8 cellular contexts compared by ENCODE assay signal in the genomic region with DNA sequence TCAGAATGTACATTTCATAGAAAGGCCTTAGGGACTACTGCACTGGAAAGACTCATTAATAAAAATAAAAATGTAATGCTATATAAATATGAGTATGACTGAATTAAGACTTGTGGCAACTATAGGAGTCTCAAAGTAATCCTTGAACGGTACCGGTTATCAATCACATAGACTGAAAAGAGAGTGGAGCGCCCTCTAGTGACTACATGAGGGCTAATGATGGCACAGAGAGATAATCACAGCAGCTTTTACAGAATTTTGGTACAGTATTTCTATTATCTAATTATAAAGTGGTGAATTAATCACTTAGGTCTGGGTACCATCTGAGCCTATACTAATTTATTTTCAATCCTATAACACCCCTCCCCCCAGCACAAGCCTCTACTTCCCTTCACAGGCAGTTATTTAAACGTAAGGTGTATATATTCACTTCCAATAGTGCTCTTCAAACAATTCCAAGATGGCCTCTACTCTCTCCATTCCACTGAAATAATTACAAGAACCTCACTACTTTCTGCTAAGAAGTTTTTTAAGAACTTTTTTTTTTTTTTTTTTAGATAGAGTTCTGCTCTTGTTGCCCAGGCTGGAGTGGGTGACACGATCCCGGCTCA. TPM values are rescaled to one million over a fixed set of nuclear protein-coding genes. Genes with fewer than 3 reads are reported as not detected.
DNase-seq lines count a peak whose midpoint lies in the region; ATAC-seq and TF ChIP-seq lines count a peak whose summit lies in the region.

No MANE protein-coding gene starts in this region.

- H3K36me3 ChIP-seq in CD8-positive, alpha-beta T cell (ENCODE audit: insufficient read depth, low read length): peaks cover 3% of the 10 kb centered on the region
- peaks cover 4% of the 10 kb centered on the region for H3K36me3 ChIP-seq in smooth muscle cell (ENCODE audit: low read depth)

- H3K9me3 Mint-ChIP-seq in CD8-positive, alpha-beta T cell: no peaks in the 10 kb centered on the region
- H3K9me3 Mint-ChIP-seq in activated naive CD8-positive, alpha-beta T cell treated with anti-CD3 and anti-CD28 coated beads for 36 hours: no peaks in the 10 kb centered on the region

- H3K4me1 Mint-ChIP-seq in CD8-positive, alpha-beta T cell (ENCODE audit: low read depth): peaks cover 22% of the 10 kb centered on the region
- peaks cover 21% of the 10 kb centered on the region for H3K4me1 Mint-ChIP-seq in activated naive CD8-positive, alpha-beta T cell treated with anti-CD3 and anti-CD28 coated beads for 36 hours

- no peak overlapping the region for H3K4me2 ChIP-seq in smooth muscle cell

- ATAC-seq in CD8-positive, alpha-beta T cell: peak; percentile 79
- ATAC-seq in left cardiac atrium: peak; percentile 60 to 63
- ATAC-seq in GM21515 (IDR thresholded peaks at IDR 0.05; ENCODE audit: unreplicated experiment): no peak
- no peak for ATAC-seq in HG03439 (IDR thresholded peaks at IDR 0.05; ENCODE audit: unreplicated experiment)

- peaks cover 92% of the 10 kb centered on the region for H4K20me1 ChIP-seq in smooth muscle cell (ENCODE audit: low read depth)

- POLR2A ChIA-PET in CD8-positive, alpha-beta T cell (lab: Charles Lee): no interaction called here

- no peak overlapping the region for H3K27ac Mint-ChIP-seq in CD8-positive, alpha-beta T cell
- peak overlapping the region; percentile 20 for H3K27ac Mint-ChIP-seq in activated naive CD8-positive, alpha-beta T cell treated with anti-CD3 and anti-CD28 coated beads for 36 hours

- no peaks in the 10 kb centered on the region for H3F3A ChIP-seq in smooth muscle cell (ENCODE audit: low read depth)

- H2AFZ ChIP-seq in smooth muscle cell (ENCODE audit: low read depth): no peak overlapping the region

- peak in 6 of 7 experiments; percentile 23 to 63 (median 50) for DNase-seq in CD8-positive, alpha-beta T cell
- peak; percentile 35 for DNase-seq in HPDE6-E6E7 (ENCODE audit: extremely low spot score)
- peak; percentile 29 for DNase-seq in RPMI7951 (ENCODE audit: low read depth)
- peak; percentile 23 for DNase-seq in activated naive CD8-positive, alpha-beta T cell treated with anti-CD3 and anti-CD28 coated beads for 36 hours
- DNase-seq in left cardiac atrium: peak; percentile 32
- no peak for DNase-seq in smooth muscle cell (lab: John Stamatoyannopoulos, UW; ENCODE audit: unreplicated experiment)

- H3K27me3 Mint-ChIP-seq in CD8-positive, alpha-beta T cell (ENCODE audit: low read depth): no peaks in the 10 kb centered on the region
- H3K27me3 Mint-ChIP-seq in activated naive CD8-positive, alpha-beta T cell treated with anti-CD3 and anti-CD28 coated beads for 36 hours: no peaks in the 10 kb centered on the region

- TF ChIP-seq CTCF in CD8-positive, alpha-beta T cell (IDR thresholded peaks at IDR 0.05): peak; percentile 80
- peak; percentile 65 for TF ChIP-seq CTCF in smooth muscle cell (IDR thresholded peaks at IDR 0.05; ENCODE audit: borderline replicate concordance, insufficient read depth, poor library complexity, severe bottlenecking)

- no peak overlapping the region for H3K4me3 Mint-ChIP-seq in CD8-positive, alpha-beta T cell
- H3K4me3 Mint-ChIP-seq in activated naive CD8-positive, alpha-beta T cell treated with anti-CD3 and anti-CD28 coated beads for 36 hours: no peak overlapping the region

- H3K27ac ChIP-seq in CD8-positive, alpha-beta T cell (ENCODE audit: low read depth, low read length): no peak overlapping the region
- H3K27ac ChIP-seq in smooth muscle cell (ENCODE audit: low read depth): no peak overlapping the region

- peaks cover 6% of the 10 kb centered on the region for H3K4me1 ChIP-seq in CD8-positive, alpha-beta T cell (ENCODE audit: insufficient read depth, low read length)
- no peaks in the 10 kb centered on the region for H3K4me1 ChIP-seq in smooth muscle cell (ENCODE audit: low read depth)

- CTCF ChIA-PET in CD8-positive, alpha-beta T cell (lab: Charles Lee): interaction anchor here (0.6 to 3.9 kb wide), 15 partner anchors 11 to 1992 kb away, joined by 3 to 28 read pairs (median 3); no protein-coding TSS in a partner anchor

- H3K27me3 ChIP-seq in CD8-positive, alpha-beta T cell (ENCODE audit: insufficient read depth, low read length): no peaks in the 10 kb centered on the region
- no peaks in the 10 kb centered on the region for H3K27me3 ChIP-seq in smooth muscle cell (ENCODE audit: low read depth)

- 55% methylated on average over 6 of the region's 6 CpGs for WGBS in smooth muscle cell (ENCODE audit: low lambda C conversion rate)

- intact Hi-C loops in CD8-positive, alpha-beta T cell (cut with DNase I, micrococcal nuclease): loop anchor here (1.0 to 5.0 kb wide), 5 partner anchors 62 to 109 kb away; a partner anchor contains a TSS
- intact Hi-C loops in left cardiac atrium (cut with DNase I): loop anchor here in 1 of 2 donors (5.0 kb wide), 1 partner anchor 87 kb away; no protein-coding TSS in a partner anchor

- peaks cover 50% of the 10 kb centered on the region for H3K36me3 Mint-ChIP-seq in CD8-positive, alpha-beta T cell
- peaks cover 15% of the 10 kb centered on the region for H3K36me3 Mint-ChIP-seq in activated naive CD8-positive, alpha-beta T cell treated with anti-CD3 and anti-CD28 coated beads for 36 hours

- no peaks in the 10 kb centered on the region for H3K9me3 ChIP-seq in CD8-positive, alpha-beta T cell (ENCODE audit: low read length)
- H3K9me3 ChIP-seq in smooth muscle cell (replicated peaks; ENCODE audit: low read depth): no peaks in the 10 kb centered on the region

- peaks cover 41% of the 10 kb centered on the region for H3K79me2 ChIP-seq in smooth muscle cell (ENCODE audit: low read depth)

- no peak overlapping the region for H3K9ac ChIP-seq in smooth muscle cell (ENCODE audit: low read depth)

- no peak overlapping the region for H3K4me3 ChIP-seq in CD8-positive, alpha-beta T cell (ENCODE audit: low read depth, low read length)
- H3K4me3 ChIP-seq in smooth muscle cell: no peak overlapping the region

RNA-seq across cellular contexts. Expression of a gene that starts 40.7 kb away (rescaled TPM):
- total RNA-seq in CD8-positive, alpha-beta T cell: 10 to 100 TPM; 26.2 to 28.6 TPM
- total RNA-seq in RPMI7951 (2014; rRNA removed; shearing (Covaris generic)): 15.3 and 18.4 TPM in 2 replicates
- total RNA-seq in activated naive CD8-positive, alpha-beta T cell treated with anti-CD3 and anti-CD28 coated beads for 36 hours: 10 to 100 TPM; 29.4 to 31.4 TPM
- 10 to 100 TPM; 23.2 to 24.0 TPM for total RNA-seq in left cardiac atrium
- total RNA-seq in smooth muscle cell: 20.4 and 26.3 TPM in 2 replicates
- 11.5 and 14.9 TPM in 2 replicates for polyA plus RNA-seq in smooth muscle cell

Comparison
In these comparisons a context has a peak if more than half of its experiments do, and no peak if none do; other contexts are left out.
1. ATAC-seq: peak in CD8-positive, alpha-beta T cell (single experiment) and left cardiac atrium (2 of 2); none in GM21515 (single experiment) and HG03439 (single experiment).